In genomic region chr2:216687646-216688045, GRCh38 we compare ENCODE assay signal across 1 cellular context.
TF ChIP-seq lines count a peak whose summit lies in the region.

No MANE protein-coding gene starts in this region.

TF ChIP-seq in SK-N-SH treated with all-trans-retinoic acid at 6 μM for 48 hours, 23 proteins besides CTCF, POLR2A, EP300 and RAD21 (continued from another document):
- TF ChIP-seq CSDC2 (CRISPR knock-in tag; IDR thresholded peaks at IDR 0.05) (no peak), ZFP3 (CRISPR knock-in tag; IDR thresholded peaks at IDR 0.05) (no peak), ARNTL (CRISPR knock-in tag; IDR thresholded peaks at IDR 0.05; ENCODE audit: borderline replicate concordance, low read depth) (no peak), TSHZ2 (CRISPR knock-in tag; IDR thresholded peaks at IDR 0.05) (no peak), PATZ1 (CRISPR knock-in tag; IDR thresholded peaks at IDR 0.05; ENCODE audit: borderline replicate concordance) (no peak)
